ENCODE assay signal across 8 cellular contexts in genomic region chr22:44448271-44448780, GRCh38. TPM values are rescaled to one million over a fixed set of nuclear protein-coding genes. Genes with fewer than 3 reads are reported as not detected.
DNase-seq lines count a peak whose midpoint lies in the region; ATAC-seq and TF ChIP-seq lines count a peak whose summit lies in the region.

No MANE protein-coding gene starts in this region.

- no peak overlapping the region for H2AFZ ChIP-seq in smooth muscle cell (ENCODE audit: low read depth)

- H3K4me2 ChIP-seq in smooth muscle cell = peak overlapping the region; percentile 45

- H3K9ac ChIP-seq in smooth muscle cell (ENCODE audit: low read depth) = peak overlapping the region; percentile 70

- DNase-seq in GOT3 (lab: John Stamatoyannopoulos, UW) (peak; percentile 85), RWPE1 (ENCODE audit: low spot score) (peak; percentile 65), heart right ventricle (peak; percentile 67 to 70), smooth muscle cell (lab: John Stamatoyannopoulos, UW; ENCODE audit: unreplicated experiment) (peak; percentile 59), AML-193 (lab: John Stamatoyannopoulos, UW) (no peak), NCI-H187 treated with DMSO at 0.1 percent for 48 hours (lab: John Stamatoyannopoulos, UW) (no peak), iPS-NIHi7 (ENCODE audit: extremely low spot score) (no peak)
- no peak for DNase-seq in activated CD4-positive, alpha-beta T cell treated with anti-CD3 and anti-CD28 coated beads, Interleukin-2, amount 50 U/mL, for 4 hours

- H3F3A ChIP-seq in smooth muscle cell (ENCODE audit: low read depth) = no peaks in the 10 kb centered on the region

- TF ChIP-seq CTCF in RWPE1 (conservative IDR thresholded peaks at IDR 0.05; ENCODE audit: low read depth) (no peak), heart right ventricle (IDR thresholded peaks at IDR 0.05) (no peak), smooth muscle cell (IDR thresholded peaks at IDR 0.05; ENCODE audit: borderline replicate concordance, insufficient read depth, poor library complexity, severe bottlenecking) (no peak)

- no peaks in the 10 kb centered on the region for H4K20me1 ChIP-seq in smooth muscle cell (ENCODE audit: low read depth)

- peaks cover 0 to 12% (median 6%) of the 10 kb centered on the region in 11 donors for H3K9me3 ChIP-seq in heart right ventricle
- no peaks in the 10 kb centered on the region for H3K9me3 ChIP-seq in smooth muscle cell (replicated peaks; ENCODE audit: low read depth)

- no peaks in the 10 kb centered on the region for H3K79me2 ChIP-seq in smooth muscle cell (ENCODE audit: low read depth)

- H3K4me1 ChIP-seq in heart right ventricle = peaks cover 0 to 23% (median 18%) of the 10 kb centered on the region in 9 donors
- no peaks in the 10 kb centered on the region for H3K4me1 ChIP-seq in smooth muscle cell (ENCODE audit: low read depth)

- H3K27me3 ChIP-seq in heart right ventricle (no peaks in the 10 kb centered on the region), smooth muscle cell (ENCODE audit: low read depth) (no peaks in the 10 kb centered on the region)

- ATAC-seq in heart right ventricle = peak; percentile 66 to 95 (median 90)

- CTCF ChIA-PET in RWPE1 (lab: Yijun Ruan, JAX) = interaction anchor here (0.5 to 0.6 kb wide), 2 partner anchors 37 to 237 kb away, joined by 4 read pairs; no protein-coding TSS in a partner anchor

- intact Hi-C loops in heart right ventricle (cut with DNase I) = no loop called here

- H3K4me3 ChIP-seq in heart right ventricle (no peak overlapping the region), smooth muscle cell (no peak overlapping the region)

- 42 to 47% methylated on average over 14 of the region's 14 CpGs for WGBS in heart right ventricle, 2 donors
- 14% methylated on average over 14 of the region's 14 CpGs for WGBS in smooth muscle cell (ENCODE audit: low lambda C conversion rate)

- H3K27ac ChIP-seq in RWPE1 = peak overlapping the region; percentile 85
- no peak overlapping the region for H3K27ac ChIP-seq in heart right ventricle
- H3K27ac ChIP-seq in smooth muscle cell (ENCODE audit: low read depth) = peak overlapping the region; percentile 94

- POLR2A ChIA-PET in RWPE1 (lab: Yijun Ruan, JAX; ENCODE audit: low non-redundant PET) = no interaction called here

- H3K36me3 ChIP-seq in heart right ventricle = no peaks in the 10 kb centered on the region
- no peaks in the 10 kb centered on the region for H3K36me3 ChIP-seq in smooth muscle cell (ENCODE audit: low read depth)

RNA-seq across cellular contexts. Expression of gene RTL6, which starts 49.7 kb away (rescaled TPM):
- total RNA-seq in heart right ventricle (10 to 100 TPM; 21.4 to 36.1 (median 25.7) TPM), smooth muscle cell (15.1 and 20.7 TPM in 2 replicates)
- polyA plus RNA-seq in heart right ventricle (10 to 100 TPM in 1 of 2 donors, 1 to 10 TPM in 1; 3.6 to 13.5 TPM), smooth muscle cell (12.6 and 14.9 TPM in 2 replicates)

Comparison
In these comparisons a context has a peak if more than half of its experiments do, and no peak if none do; other contexts are left out.
1. DNase-seq: peak in GOT3 (single experiment), RWPE1 (single experiment), heart right ventricle (2 of 2) and smooth muscle cell (single experiment); none in AML-193 (0 of 2), NCI-H187 treated with DMSO at 0.1 percent for 48 hours (single experiment), activated CD4-positive, alpha-beta T cell treated with anti-CD3 and anti-CD28 coated beads, Interleukin-2, amount 50 U/mL, for 4 hours (0 of 2) and iPS-NIHi7 (single experiment).
2. H3K27ac ChIP-seq: peak in RWPE1 (single experiment) and smooth muscle cell (single experiment); none in heart right ventricle (0 of 10).